8 cellular contexts compared by ENCODE assay signal in the genomic region with DNA sequence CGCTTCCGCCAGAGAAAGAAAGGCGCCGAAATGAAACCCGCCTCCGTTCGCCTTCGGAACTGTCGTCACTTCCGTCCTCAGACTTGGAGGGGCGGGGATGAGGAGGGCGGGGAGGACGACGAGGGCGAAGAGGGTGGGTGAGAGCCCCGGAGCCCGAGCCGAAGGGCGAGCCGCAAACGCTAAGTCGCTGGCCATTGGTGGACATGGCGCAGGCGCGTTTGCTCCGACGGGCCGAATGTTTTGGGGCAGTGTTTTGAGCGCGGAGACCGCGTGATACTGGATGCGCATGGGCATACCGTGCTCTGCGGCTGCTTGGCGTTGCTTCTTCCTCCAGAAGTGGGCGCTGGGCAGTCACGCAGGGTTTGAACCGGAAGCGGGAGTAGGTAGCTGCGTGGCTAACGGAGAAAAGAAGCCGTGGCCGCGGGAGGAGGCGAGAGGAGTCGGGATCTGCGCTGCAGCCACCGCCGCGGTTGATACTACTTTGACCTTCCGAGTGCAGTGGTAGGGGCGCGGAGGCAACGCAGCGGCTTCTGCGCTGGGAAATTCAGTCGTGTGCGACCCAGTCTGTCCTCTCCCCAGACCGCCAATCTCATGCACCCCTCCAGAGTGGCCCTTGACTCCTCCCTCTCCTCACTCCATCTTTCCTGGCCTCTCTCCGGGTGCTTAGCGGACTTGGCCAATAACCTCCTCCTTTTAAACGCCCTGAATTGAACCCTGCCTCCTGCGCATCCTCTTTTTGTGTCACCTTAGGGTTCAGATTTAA. TPM values are rescaled to one million over a fixed set of nuclear protein-coding genes. Genes with fewer than 3 reads are reported as not detected.
DNase-seq lines count a peak whose midpoint lies in the region; TF ChIP-seq lines count a peak whose summit lies in the region.

A gene with protein sequence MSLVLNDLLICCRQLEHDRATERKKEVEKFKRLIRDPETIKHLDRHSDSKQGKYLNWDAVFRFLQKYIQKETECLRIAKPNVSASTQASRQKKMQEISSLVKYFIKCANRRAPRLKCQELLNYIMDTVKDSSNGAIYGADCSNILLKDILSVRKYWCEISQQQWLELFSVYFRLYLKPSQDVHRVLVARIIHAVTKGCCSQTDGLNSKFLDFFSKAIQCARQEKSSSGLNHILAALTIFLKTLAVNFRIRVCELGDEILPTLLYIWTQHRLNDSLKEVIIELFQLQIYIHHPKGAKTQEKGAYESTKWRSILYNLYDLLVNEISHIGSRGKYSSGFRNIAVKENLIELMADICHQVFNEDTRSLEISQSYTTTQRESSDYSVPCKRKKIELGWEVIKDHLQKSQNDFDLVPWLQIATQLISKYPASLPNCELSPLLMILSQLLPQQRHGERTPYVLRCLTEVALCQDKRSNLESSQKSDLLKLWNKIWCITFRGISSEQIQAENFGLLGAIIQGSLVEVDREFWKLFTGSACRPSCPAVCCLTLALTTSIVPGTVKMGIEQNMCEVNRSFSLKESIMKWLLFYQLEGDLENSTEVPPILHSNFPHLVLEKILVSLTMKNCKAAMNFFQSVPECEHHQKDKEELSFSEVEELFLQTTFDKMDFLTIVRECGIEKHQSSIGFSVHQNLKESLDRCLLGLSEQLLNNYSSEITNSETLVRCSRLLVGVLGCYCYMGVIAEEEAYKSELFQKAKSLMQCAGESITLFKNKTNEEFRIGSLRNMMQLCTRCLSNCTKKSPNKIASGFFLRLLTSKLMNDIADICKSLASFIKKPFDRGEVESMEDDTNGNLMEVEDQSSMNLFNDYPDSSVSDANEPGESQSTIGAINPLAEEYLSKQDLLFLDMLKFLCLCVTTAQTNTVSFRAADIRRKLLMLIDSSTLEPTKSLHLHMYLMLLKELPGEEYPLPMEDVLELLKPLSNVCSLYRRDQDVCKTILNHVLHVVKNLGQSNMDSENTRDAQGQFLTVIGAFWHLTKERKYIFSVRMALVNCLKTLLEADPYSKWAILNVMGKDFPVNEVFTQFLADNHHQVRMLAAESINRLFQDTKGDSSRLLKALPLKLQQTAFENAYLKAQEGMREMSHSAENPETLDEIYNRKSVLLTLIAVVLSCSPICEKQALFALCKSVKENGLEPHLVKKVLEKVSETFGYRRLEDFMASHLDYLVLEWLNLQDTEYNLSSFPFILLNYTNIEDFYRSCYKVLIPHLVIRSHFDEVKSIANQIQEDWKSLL (N-terminal part only) (plus strand): TSS at position 382 of the 763 bp plus-strand sequence. CDS start 4,558 bp downstream, outside the sequence.

- no peak within 1 kb of the TSS for H3K27ac Mint-ChIP-seq in activated naive CD4-positive, alpha-beta T cell treated with anti-CD3 and anti-CD28 coated beads for 36 hours

- in situ Hi-C loops in SK-MEL-5 (cut with HindIII; ENCODE audit: low pct_unique_long_range_greater_than_20kb, low sequenced_read_pairs): no loop called here

- H3K9me3 ChIP-seq in testis: no peaks in the 10 kb centered on the region

- H3K4me3 Mint-ChIP-seq in activated naive CD4-positive, alpha-beta T cell treated with anti-CD3 and anti-CD28 coated beads for 36 hours: no peak within 1 kb of the TSS

- peaks cover 21% of the 10 kb centered on the region for H3K4me1 ChIP-seq in testis

- TF ChIP-seq CTCF in GM06990 (IDR thresholded peaks at IDR 0.05; ENCODE audit: insufficient read depth, low read length, poor library complexity, severe bottlenecking): peak; percentile 91
- TF ChIP-seq CTCF in HFF-Myc (IDR thresholded peaks at IDR 0.05; ENCODE audit: low read depth, low read length, missing control alignments): peak; percentile 83
- peak; percentile 50 to 76 (median 61) for TF ChIP-seq CTCF in testis (IDR thresholded peaks at IDR 0.05)

- H3K9me3 Mint-ChIP-seq in activated naive CD4-positive, alpha-beta T cell treated with anti-CD3 and anti-CD28 coated beads for 36 hours: no peaks in the 10 kb centered on the region

- WGBS in testis, 2 donors: 0 to 1% methylated on average over 17 to 64 of the region's 64 CpGs

- peaks cover 7% of the 10 kb centered on the region for H3K36me3 Mint-ChIP-seq in activated naive CD4-positive, alpha-beta T cell treated with anti-CD3 and anti-CD28 coated beads for 36 hours (ENCODE audit: low read depth)

- H3K4me3 ChIP-seq in GM06990 (replicated peaks; ENCODE audit: low read depth, low read length) (peak within 1 kb of the TSS; percentile 91), HFF-Myc (replicated peaks; ENCODE audit: low read depth, low read length) (peak within 1 kb of the TSS; percentile 92), testis (peak within 1 kb of the TSS; percentile 89 to 94)

- peak within 1 kb of the TSS; percentile 95 to 98 for H3K27ac ChIP-seq in testis

- H3K36me3 ChIP-seq in GM06990 (ENCODE audit: control insufficient read depth, insufficient read depth, low read length): no peaks in the 10 kb centered on the region; the same call in 1 of the 2 replicates
- H3K36me3 ChIP-seq in testis (ENCODE audit: low read depth, missing control alignments): no peaks in the 10 kb centered on the region

- CTCF ChIA-PET in activated naive CD4-positive, alpha-beta T cell treated with anti-CD3 and anti-CD28 coated beads for 36 hours (lab: Charles Lee): interaction anchor here (0.6 to 7.0 kb wide), 9 partner anchors 16 to 516 kb away, joined by 3 to 87 read pairs (median 3); partner anchors contain the start of gene ACAT1

- H3K27me3 ChIP-seq in GM06990 (replicated peaks; ENCODE audit: control insufficient read depth, insufficient read depth, low read length): no peaks in the 10 kb centered on the region
- no peaks in the 10 kb centered on the region for H3K27me3 ChIP-seq in testis

- DNase-seq in GM06990 (ENCODE audit: extremely low read depth, insufficient read length) (peak; percentile 99), HFF-Myc (ENCODE audit: extremely low read depth, low read depth) (peak; percentile 98), MV-4-11 (lab: John Stamatoyannopoulos, UW) (peak; percentile 100), SK-MEL-5 (ENCODE audit: low read depth, low spot score) (peak; percentile 98), globus pallidus (ENCODE audit: low spot score) (peak; percentile 100), occipital lobe (lab: John Stamatoyannopoulos, UW) (peak; percentile 100), testis (peak; percentile 99)
- DNase-seq in activated naive CD4-positive, alpha-beta T cell treated with anti-CD3 and anti-CD28 coated beads for 36 hours: peak; percentile 99

- intact Hi-C loops in activated naive CD4-positive, alpha-beta T cell treated with anti-CD3 and anti-CD28 coated beads for 36 hours (cut with micrococcal nuclease): loop anchor here (1.0 to 5.0 kb wide), 17 partner anchors 18 to 656 kb away; partner anchors contain the start of genes ACAT1, ALKBH8, C11orf65 and CUL5
- intact Hi-C loops in testis (cut with DNase I; ENCODE audit: low total_unique reads): no loop called here

- TF ChIP-seq POLR2A in testis (IDR thresholded peaks at IDR 0.05): peak; percentile 13

- H3K4me1 Mint-ChIP-seq in activated naive CD4-positive, alpha-beta T cell treated with anti-CD3 and anti-CD28 coated beads for 36 hours (ENCODE audit: low read depth): peaks cover 34% of the 10 kb centered on the region

- no peaks in the 10 kb centered on the region for H3K27me3 Mint-ChIP-seq in activated naive CD4-positive, alpha-beta T cell treated with anti-CD3 and anti-CD28 coated beads for 36 hours (ENCODE audit: low read depth)

RNA-seq across cellular contexts. Expression of the gene that starts here (rescaled TPM):
- 142 and 156 TPM in 2 replicates for total RNA-seq in SK-MEL-5 (2014; rRNA removed; shearing (Covaris generic))
- 65.5 and 65.8 TPM in 2 replicates for polyA plus RNA-seq in SK-MEL-5 (2015; cell fraction: cytosol; rRNA removed)
- 420 and 472 TPM in 2 replicates for polyA plus RNA-seq in SK-MEL-5 (2015; cell fraction: nucleus; rRNA removed)
- total RNA-seq in activated naive CD4-positive, alpha-beta T cell treated with anti-CD3 and anti-CD28 coated beads for 36 hours: 10 to 100 TPM; 29.5 to 30.6 TPM
- 176 TPM for total RNA-seq in occipital lobe
- total RNA-seq in testis: 10 to 100 TPM; 92.3 to 95.4 TPM
- polyA plus RNA-seq in testis (ENCODE audit: insufficient read depth, low read depth, low replicate concordance): 19.3 TPM

Comparison
In these comparisons a context has a peak if more than half of its experiments do, and no peak if none do; other contexts are left out.
1. Peak in every context shown above with its lines: DNase-seq, H3K4me3 ChIP-seq and H3K27ac ChIP-seq.